37 cellular contexts compared by ENCODE assay signal in genomic region chr6:12186543-12186942, GRCh38.
"Had no signal": no experiment of that assay in that cellular context is flagged by ENCODE, and none has a peak within 500 bp of the region (broad histone marks: within the 10 kb centered on the region; RNA-seq: fewer than 3 reads in every experiment).

No MANE protein-coding gene starts in this region.

- H3K4me3 ChIP-seq: adrenal gland, ascending aorta, body of pancreas, breast epithelium, cardiac muscle cell had no signal

- H3K36me3 Mint-ChIP-seq: activated naive CD4-positive, alpha-beta T cell treated with anti-CD3 and anti-CD28 coated beads, Interleukin-2, amount 10 ng/mL, durations not matched to agents 7 days and 5 days; activated naive CD8-positive, alpha-beta T cell treated with anti-CD3 and anti-CD28 coated beads, Interleukin-2, amount 10 ng/mL, durations not matched to agents 7 days and 5 days; brain had no signal

- H3K36me3 ChIP-seq: adrenal gland, ascending aorta, brain microvascular endothelial cell, breast epithelium, cardiac muscle cell had no signal

- H3K27ac ChIP-seq: adrenal gland, ascending aorta, body of pancreas, brain microvascular endothelial cell, breast epithelium, cardiac muscle cell had no signal

- H3K4me1 ChIP-seq: adrenal gland, ascending aorta, body of pancreas, breast epithelium had no signal

- H3K9me3 Mint-ChIP-seq: activated naive CD4-positive, alpha-beta T cell treated with anti-CD3 and anti-CD28 coated beads, Interleukin-2, amount 50 U/mL, for 24 hours; activated naive CD8-positive, alpha-beta T cell treated with anti-CD3 and anti-CD28 coated beads for 36 hours; activated naive CD8-positive, alpha-beta T cell treated with anti-CD3 and anti-CD28 coated beads, Interleukin-2, amount 10 ng/mL, durations not matched to agents 7 days and 5 days; activated naive CD8-positive, alpha-beta T cell treated with anti-CD3 and anti-CD28 coated beads, Interleukin-2, amount 50 U/mL, for 24 hours; activated T-cell treated with anti-CD3 and anti-CD28 coated beads, Interleukin-2, amount 50 U/mL, for 4 hours; activated T-helper 1 cell treated with anti-CD3 and anti-CD28 coated beads, Interleukin-12 subunit alpha, Interleukin-12 subunit beta, Interleukin-2, Interleukin-4 antibody, amounts not matched to agents 30 ng/mL and 10 ng/mL and 1 ng/mL, durations not matched to agents 14 hours and 24 hours and 36 hours; activated T-helper 17 cell treated with anti-CD3 and anti-CD28 coated beads, Interleukin-2, amount 50 U/mL, for 72 hours; activated T-helper 2 cell treated with anti-CD3 and anti-CD28 coated beads, Interferon-gamma antibody, Interleukin-2, Interleukin-4, amounts not matched to agents 10 μg/mL and 5 μg/mL and 100 μg/mL, durations not matched to agents 14 hours and 24 hours and 36 hours; brain; central memory CD8-positive, alpha-beta T cell had no signal

- H3K9me3 ChIP-seq: adrenal gland, ascending aorta, body of pancreas, breast epithelium had no signal

- DNase-seq: activated effector memory CD4-positive, alpha-beta T cell treated with anti-CD3 and anti-CD28 coated beads, Interleukin-2, amount 50 U/mL, for 16 hours; activated effector memory CD4-positive, alpha-beta T cell treated with Interleukin-2 at 50 U/mL for 16 hours; activated gamma-delta T cell; activated gamma-delta T cell treated with Interleukin-2 at 50 U/mL for 16 hours; activated naive CD4-positive, alpha-beta T cell; activated naive CD4-positive, alpha-beta T cell treated with anti-CD3 and anti-CD28 coated beads for 36 hours; activated naive CD4-positive, alpha-beta T cell treated with anti-CD3 and anti-CD28 coated beads, Interleukin-2, amount 10 ng/mL, durations not matched to agents 7 days and 5 days; activated naive CD4-positive, alpha-beta T cell treated with anti-CD3 and anti-CD28 coated beads, Interleukin-2, amount 50 U/mL, for 16 hours; activated naive CD4-positive, alpha-beta T cell treated with Interleukin-2 at 50 U/mL for 16 hours; activated naive CD8-positive, alpha-beta T cell treated with anti-CD3 and anti-CD28 coated beads for 36 hours; activated naive CD8-positive, alpha-beta T cell treated with anti-CD3 and anti-CD28 coated beads, Interleukin-2, amount 10 ng/mL, durations not matched to agents 7 days and 5 days; activated naive CD8-positive, alpha-beta T cell treated with anti-CD3 and anti-CD28 coated beads, Interleukin-2, amount 50 U/mL, for 24 hours; activated T-cell treated with anti-CD3 and anti-CD28 coated beads, Interleukin-2, amount 50 U/mL, for 1 hour; activated T-cell treated with anti-CD3 and anti-CD28 coated beads, Interleukin-2, amount 50 U/mL, for 24 hours; activated T-cell treated with anti-CD3 and anti-CD28 coated beads, Interleukin-2, amount 50 U/mL, for 4 hours; activated T-cell treated with anti-CD3 and anti-CD28 coated beads, Interleukin-2, amount 50 U/mL, for 48 hours; adrenal gland; amniotic stem cell; amygdala; anterior cingulate cortex; aorta; body of pancreas; brain microvascular endothelial cell; caudate nucleus; central memory CD4-positive, alpha-beta T cell; cerebellar nuclear complex had no signal

- H3K27me3 ChIP-seq: adrenal gland, ascending aorta, body of pancreas, brain microvascular endothelial cell, breast epithelium, cardiac muscle cell had no signal

- H3K27ac Mint-ChIP-seq: activated naive CD4-positive, alpha-beta T cell treated with anti-CD3 and anti-CD28 coated beads for 36 hours; activated naive CD4-positive, alpha-beta T cell treated with anti-CD3 and anti-CD28 coated beads, Interleukin-2, amount 10 ng/mL, durations not matched to agents 7 days and 5 days; activated naive CD4-positive, alpha-beta T cell treated with anti-CD3 and anti-CD28 coated beads, Interleukin-2, amount 50 U/mL, for 24 hours; activated naive CD4-positive, alpha-beta T cell treated with anti-CD3 and anti-CD28 coated beads, Interleukin-2, amount 50 U/mL, for 72 hours; activated naive CD8-positive, alpha-beta T cell; activated naive CD8-positive, alpha-beta T cell treated with anti-CD3 and anti-CD28 coated beads for 36 hours; activated naive CD8-positive, alpha-beta T cell treated with anti-CD3 and anti-CD28 coated beads, Interleukin-2, amount 10 ng/mL, durations not matched to agents 7 days and 5 days; activated naive CD8-positive, alpha-beta T cell treated with anti-CD3 and anti-CD28 coated beads, Interleukin-2, amount 50 U/mL, for 24 hours; activated T-cell treated with anti-CD3 and anti-CD28 coated beads, Interleukin-2, amount 50 U/mL, for 24 hours; activated T-helper 1 cell treated with anti-CD3 and anti-CD28 coated beads, Interleukin-12 subunit alpha, Interleukin-12 subunit beta, Interleukin-2, Interleukin-4 antibody, amounts not matched to agents 30 ng/mL and 10 ng/mL and 1 ng/mL, durations not matched to agents 14 hours and 24 hours and 36 hours; activated T-helper 17 cell treated with anti-CD3 and anti-CD28 coated beads, Interleukin-2, amount 50 U/mL, for 72 hours; activated T-helper 2 cell treated with anti-CD3 and anti-CD28 coated beads, Interferon-gamma antibody, Interleukin-2, Interleukin-4, amounts not matched to agents 10 μg/mL and 5 μg/mL and 100 μg/mL, durations not matched to agents 14 hours and 24 hours and 36 hours; brain had no signal

- ATAC-seq: activated naive CD4-positive, alpha-beta T cell treated with anti-CD3 and anti-CD28 coated beads, Interleukin-2, amount 50 U/mL, for 72 hours; activated naive CD8-positive, alpha-beta T cell treated with anti-CD3 and anti-CD28 coated beads, Interleukin-2, amount 50 U/mL, for 24 hours; activated T-cell treated with anti-CD3 and anti-CD28 coated beads, Interleukin-2, amount 50 U/mL, for 4 hours; activated T-helper 17 cell treated with anti-CD3 and anti-CD28 coated beads, Interleukin-2, amount 50 U/mL, for 72 hours; body of pancreas had no signal

- H3K4me1 Mint-ChIP-seq: brain had no signal

- H3K4me3 Mint-ChIP-seq: activated naive CD4-positive, alpha-beta T cell treated with anti-CD3 and anti-CD28 coated beads for 36 hours; activated naive CD4-positive, alpha-beta T cell treated with anti-CD3 and anti-CD28 coated beads, Interleukin-2, amount 10 ng/mL, durations not matched to agents 7 days and 5 days; activated naive CD4-positive, alpha-beta T cell treated with anti-CD3 and anti-CD28 coated beads, Interleukin-2, amount 50 U/mL, for 24 hours; activated naive CD8-positive, alpha-beta T cell; activated naive CD8-positive, alpha-beta T cell treated with anti-CD3 and anti-CD28 coated beads for 36 hours; activated naive CD8-positive, alpha-beta T cell treated with anti-CD3 and anti-CD28 coated beads, Interleukin-2, amount 10 ng/mL, durations not matched to agents 7 days and 5 days; activated naive CD8-positive, alpha-beta T cell treated with anti-CD3 and anti-CD28 coated beads, Interleukin-2, amount 50 U/mL, for 24 hours; activated T-cell treated with anti-CD3 and anti-CD28 coated beads, Interleukin-2, amount 50 U/mL, for 24 hours; activated T-cell treated with anti-CD3 and anti-CD28 coated beads, Interleukin-2, amount 50 U/mL, for 4 hours; activated T-helper 1 cell treated with anti-CD3 and anti-CD28 coated beads, Interleukin-12 subunit alpha, Interleukin-12 subunit beta, Interleukin-2, Interleukin-4 antibody, amounts not matched to agents 30 ng/mL and 10 ng/mL and 1 ng/mL, durations not matched to agents 14 hours and 24 hours and 36 hours; activated T-helper 17 cell treated with anti-CD3 and anti-CD28 coated beads, Interleukin-2, amount 50 U/mL, for 72 hours; brain; central memory CD8-positive, alpha-beta T cell had no signal

- H3K27me3 Mint-ChIP-seq: activated naive CD4-positive, alpha-beta T cell treated with anti-CD3 and anti-CD28 coated beads, Interleukin-2, amount 50 U/mL, for 24 hours; activated naive CD8-positive, alpha-beta T cell; activated naive CD8-positive, alpha-beta T cell treated with anti-CD3 and anti-CD28 coated beads, Interleukin-2, amount 50 U/mL, for 24 hours had no signal
